ENCODE assay signal across 18 cellular contexts in the genomic region with DNA sequence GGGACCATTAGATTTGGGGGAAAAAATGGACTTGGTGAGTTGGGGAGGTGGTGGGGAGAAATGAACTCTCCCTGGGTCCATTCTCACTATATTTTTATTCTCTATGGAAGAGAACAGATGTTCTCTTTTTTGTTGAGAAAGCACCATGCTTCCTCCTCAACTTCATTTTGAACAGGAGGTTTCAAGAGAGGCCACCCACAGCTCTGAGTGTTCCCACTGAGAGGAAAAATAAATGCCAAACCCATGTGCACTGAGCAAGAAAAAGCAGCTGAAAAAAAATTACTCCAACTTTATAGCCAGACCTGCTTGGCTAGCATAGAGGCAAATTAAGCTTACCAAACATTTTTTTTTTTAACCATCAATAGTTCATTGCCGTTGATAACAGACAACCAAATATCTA.
"Had no signal": no experiment of that assay in that cellular context is flagged by ENCODE, and none has a peak within 500 bp of the region (broad histone marks: within the 10 kb centered on the region; RNA-seq: fewer than 3 reads in every experiment).

No MANE protein-coding gene starts in this region.

- H3K4me1 ChIP-seq: esophagus squamous epithelium, gastroesophageal sphincter, right atrium auricular region, sigmoid colon, tibial nerve had no signal

- H3K27ac ChIP-seq: esophagus squamous epithelium, gastroesophageal sphincter, right atrium auricular region, sigmoid colon, skin epidermis, tibial nerve had no signal

- DNase-seq: dermis blood vessel endothelial cell; esophagus squamous epithelium; foreskin fibroblast; immature natural killer cell; mesendoderm; naive thymus-derived CD4-positive, alpha-beta T cell; nephron progenitor cell; sigmoid colon; stimulated activated CD4-positive, alpha-beta T cell treated with anti-CD3 and anti-CD28 coated beads, Interleukin-4, amount 100 ng/mL, for 1 hour; stimulated activated CD8-positive, alpha-beta memory T cell treated with anti-CD3 and anti-CD28 coated beads, Interleukin-4, amount 100 ng/mL, for 48 hours; stimulated activated naive CD8-positive, alpha-beta T cell treated with anti-CD3 and anti-CD28 coated beads, Interleukin-15, Interleukin-2, amounts not matched to agents 100 U/mL and 50 U/mL, for 24 hours had no signal

- H3K4me3 ChIP-seq: esophagus squamous epithelium, gastroesophageal sphincter, right atrium auricular region, sigmoid colon, skin epidermis, tibial nerve had no signal

- H3K36me3 ChIP-seq: esophagus squamous epithelium, gastroesophageal sphincter, right atrium auricular region, sigmoid colon, tibial nerve had no signal

- FAIRE-seq: colon, urothelium cell line had no signal

- H3K27me3 ChIP-seq: right atrium auricular region, sigmoid colon, tibial nerve had no signal

- ATAC-seq: gastroesophageal sphincter; naive thymus-derived CD4-positive, alpha-beta T cell; stimulated activated effector memory CD8-positive, alpha-beta T cell treated with anti-CD3 and anti-CD28 coated beads, Interleukin-12 subunit alpha, Interleukin-12 subunit beta, amount 100 ng/mL, for 72 hours; stimulated activated naive CD8-positive, alpha-beta T cell treated with anti-CD3 and anti-CD28 coated beads, Interleukin-15, Interleukin-2, amounts not matched to agents 100 U/mL and 50 U/mL, for 24 hours had no signal

- H3K9me3 ChIP-seq: esophagus squamous epithelium, gastroesophageal sphincter, right atrium auricular region had no signal
